1 cellular context compared by ENCODE assay signal in the genomic region with DNA sequence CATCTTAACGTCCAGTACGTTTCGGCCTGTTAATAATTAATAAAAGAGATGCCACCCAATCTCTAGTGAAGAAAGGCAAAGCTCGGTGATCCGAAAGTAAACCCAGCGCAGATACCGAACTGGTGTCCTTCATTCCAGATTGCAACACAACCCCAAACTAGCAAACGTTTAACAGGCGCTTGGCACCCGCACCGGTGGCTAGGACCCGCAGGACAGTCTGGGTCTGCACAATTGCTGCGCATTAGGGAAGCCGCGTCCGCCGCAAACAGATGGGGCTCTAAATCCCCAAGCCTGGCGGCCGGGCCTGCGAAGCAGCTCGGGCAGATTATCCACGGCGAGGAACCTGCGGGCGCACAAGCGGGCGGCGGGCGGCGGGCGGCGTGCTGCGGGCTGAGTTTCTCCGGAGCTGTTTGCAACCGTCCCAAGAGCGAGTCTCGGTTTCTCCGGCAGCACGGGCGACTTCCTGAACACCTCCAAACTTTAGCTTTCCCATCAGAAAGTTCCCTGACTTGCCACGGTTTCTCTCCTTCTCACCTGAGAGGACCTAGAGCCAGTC.
A peak's percentile ranks its signal among the peaks of the same experiment; 100 is the strongest.
TF ChIP-seq lines count a peak whose summit lies in the region.

No MANE protein-coding gene starts in this region.

TF ChIP-seq in HepG2, 621 proteins besides CTCF, POLR2A, EP300 and RAD21 (continued from another document and continues in another):
- TF ChIP-seq, protein P1, sequence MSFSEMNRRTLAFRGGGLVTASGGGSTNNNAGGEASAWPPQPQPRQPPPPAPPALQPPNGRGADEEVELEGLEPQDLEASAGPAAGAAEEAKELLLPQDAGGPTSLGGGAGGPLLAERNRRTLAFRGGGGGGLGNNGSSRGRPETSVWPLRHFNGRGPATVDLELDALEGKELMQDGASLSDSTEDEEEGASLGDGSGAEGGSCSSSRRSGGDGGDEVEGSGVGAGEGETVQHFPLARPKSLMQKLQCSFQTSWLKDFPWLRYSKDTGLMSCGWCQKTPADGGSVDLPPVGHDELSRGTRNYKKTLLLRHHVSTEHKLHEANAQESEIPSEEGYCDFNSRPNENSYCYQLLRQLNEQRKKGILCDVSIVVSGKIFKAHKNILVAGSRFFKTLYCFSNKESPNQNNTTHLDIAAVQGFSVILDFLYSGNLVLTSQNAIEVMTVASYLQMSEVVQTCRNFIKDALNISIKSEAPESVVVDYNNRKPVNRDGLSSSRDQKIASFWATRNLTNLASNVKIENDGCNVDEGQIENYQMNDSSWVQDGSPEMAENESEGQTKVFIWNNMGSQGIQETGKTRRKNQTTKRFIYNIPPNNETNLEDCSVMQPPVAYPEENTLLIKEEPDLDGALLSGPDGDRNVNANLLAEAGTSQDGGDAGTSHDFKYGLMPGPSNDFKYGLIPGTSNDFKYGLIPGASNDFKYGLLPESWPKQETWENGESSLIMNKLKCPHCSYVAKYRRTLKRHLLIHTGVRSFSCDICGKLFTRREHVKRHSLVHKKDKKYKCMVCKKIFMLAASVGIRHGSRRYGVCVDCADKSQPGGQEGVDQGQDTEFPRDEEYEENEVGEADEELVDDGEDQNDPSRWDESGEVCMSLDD (CRISPR knock-in tag; IDR thresholded peaks at IDR 0.05; ENCODE audit: borderline replicate concordance) = no peak; the same call in 1 of the 2 replicates
- no peak for TF ChIP-seq CHCHD3 (CRISPR knock-in tag; IDR thresholded peaks at IDR 0.05)
- peak; percentile 78; the same call in 1 of the 2 replicates for TF ChIP-seq SIN3A (IDR thresholded peaks at IDR 0.05; ENCODE audit: borderline replicate concordance, low read depth, low read length)
- TF ChIP-seq ZNF709 (CRISPR knock-in tag; IDR thresholded peaks at IDR 0.05) = no peak
- TF ChIP-seq NFE2 (CRISPR knock-in tag; IDR thresholded peaks at IDR 0.05) = no peak
- TF ChIP-seq TBP (CRISPR knock-in tag; IDR thresholded peaks at IDR 0.05) = no peak
- TF ChIP-seq ZNF121 (CRISPR knock-in tag; IDR thresholded peaks at IDR 0.05) = peak; percentile 35; the same call in 1 of the 2 replicates
- TF ChIP-seq ZNF460 (CRISPR knock-in tag; IDR thresholded peaks at IDR 0.05; ENCODE audit: borderline replicate concordance) = no peak
- TF ChIP-seq ZBTB3 (CRISPR knock-in tag; IDR thresholded peaks at IDR 0.05; ENCODE audit: borderline replicate concordance, low read depth) = no peak
- TF ChIP-seq DR1 (CRISPR knock-in tag; IDR thresholded peaks at IDR 0.05) = peak; percentile 55; the same call in 1 of the 2 replicates
- no peak for TF ChIP-seq PRMT3 (CRISPR knock-in tag; IDR thresholded peaks at IDR 0.05; ENCODE audit: borderline replicate concordance, low read depth)
- TF ChIP-seq ZFP62 (CRISPR knock-in tag; IDR thresholded peaks at IDR 0.05) = no peak
- peak; percentile 86 for TF ChIP-seq TAF1 (CRISPR knock-in tag; IDR thresholded peaks at IDR 0.05)
- TF ChIP-seq SRSF9 (IDR thresholded peaks at IDR 0.05; ENCODE audit: borderline replicate concordance, insufficient read depth, low read depth, low read length, poor library complexity, severe bottlenecking) = no peak
- 0 out of 2 replicates have a peak, but pooled peaks have one; percentile 46 for TF ChIP-seq ZFP90 (CRISPR knock-in tag; IDR thresholded peaks at IDR 0.05; ENCODE audit: borderline replicate concordance)
- TF ChIP-seq AGO1 (IDR thresholded peaks at IDR 0.05; ENCODE audit: low read depth, low read length, poor library complexity, severe bottlenecking) = peak; percentile 51
- no peak for TF ChIP-seq LCORL (IDR thresholded peaks at IDR 0.05)
- peak; percentile 89 for TF ChIP-seq LCORL (CRISPR knock-in tag; IDR thresholded peaks at IDR 0.05)
- TF ChIP-seq TEAD2 (CRISPR knock-in tag; IDR thresholded peaks at IDR 0.05) = no peak
- TF ChIP-seq RARG (CRISPR knock-in tag; IDR thresholded peaks at IDR 0.05; ENCODE audit: low read depth) = no peak
- TF ChIP-seq, protein P2, sequence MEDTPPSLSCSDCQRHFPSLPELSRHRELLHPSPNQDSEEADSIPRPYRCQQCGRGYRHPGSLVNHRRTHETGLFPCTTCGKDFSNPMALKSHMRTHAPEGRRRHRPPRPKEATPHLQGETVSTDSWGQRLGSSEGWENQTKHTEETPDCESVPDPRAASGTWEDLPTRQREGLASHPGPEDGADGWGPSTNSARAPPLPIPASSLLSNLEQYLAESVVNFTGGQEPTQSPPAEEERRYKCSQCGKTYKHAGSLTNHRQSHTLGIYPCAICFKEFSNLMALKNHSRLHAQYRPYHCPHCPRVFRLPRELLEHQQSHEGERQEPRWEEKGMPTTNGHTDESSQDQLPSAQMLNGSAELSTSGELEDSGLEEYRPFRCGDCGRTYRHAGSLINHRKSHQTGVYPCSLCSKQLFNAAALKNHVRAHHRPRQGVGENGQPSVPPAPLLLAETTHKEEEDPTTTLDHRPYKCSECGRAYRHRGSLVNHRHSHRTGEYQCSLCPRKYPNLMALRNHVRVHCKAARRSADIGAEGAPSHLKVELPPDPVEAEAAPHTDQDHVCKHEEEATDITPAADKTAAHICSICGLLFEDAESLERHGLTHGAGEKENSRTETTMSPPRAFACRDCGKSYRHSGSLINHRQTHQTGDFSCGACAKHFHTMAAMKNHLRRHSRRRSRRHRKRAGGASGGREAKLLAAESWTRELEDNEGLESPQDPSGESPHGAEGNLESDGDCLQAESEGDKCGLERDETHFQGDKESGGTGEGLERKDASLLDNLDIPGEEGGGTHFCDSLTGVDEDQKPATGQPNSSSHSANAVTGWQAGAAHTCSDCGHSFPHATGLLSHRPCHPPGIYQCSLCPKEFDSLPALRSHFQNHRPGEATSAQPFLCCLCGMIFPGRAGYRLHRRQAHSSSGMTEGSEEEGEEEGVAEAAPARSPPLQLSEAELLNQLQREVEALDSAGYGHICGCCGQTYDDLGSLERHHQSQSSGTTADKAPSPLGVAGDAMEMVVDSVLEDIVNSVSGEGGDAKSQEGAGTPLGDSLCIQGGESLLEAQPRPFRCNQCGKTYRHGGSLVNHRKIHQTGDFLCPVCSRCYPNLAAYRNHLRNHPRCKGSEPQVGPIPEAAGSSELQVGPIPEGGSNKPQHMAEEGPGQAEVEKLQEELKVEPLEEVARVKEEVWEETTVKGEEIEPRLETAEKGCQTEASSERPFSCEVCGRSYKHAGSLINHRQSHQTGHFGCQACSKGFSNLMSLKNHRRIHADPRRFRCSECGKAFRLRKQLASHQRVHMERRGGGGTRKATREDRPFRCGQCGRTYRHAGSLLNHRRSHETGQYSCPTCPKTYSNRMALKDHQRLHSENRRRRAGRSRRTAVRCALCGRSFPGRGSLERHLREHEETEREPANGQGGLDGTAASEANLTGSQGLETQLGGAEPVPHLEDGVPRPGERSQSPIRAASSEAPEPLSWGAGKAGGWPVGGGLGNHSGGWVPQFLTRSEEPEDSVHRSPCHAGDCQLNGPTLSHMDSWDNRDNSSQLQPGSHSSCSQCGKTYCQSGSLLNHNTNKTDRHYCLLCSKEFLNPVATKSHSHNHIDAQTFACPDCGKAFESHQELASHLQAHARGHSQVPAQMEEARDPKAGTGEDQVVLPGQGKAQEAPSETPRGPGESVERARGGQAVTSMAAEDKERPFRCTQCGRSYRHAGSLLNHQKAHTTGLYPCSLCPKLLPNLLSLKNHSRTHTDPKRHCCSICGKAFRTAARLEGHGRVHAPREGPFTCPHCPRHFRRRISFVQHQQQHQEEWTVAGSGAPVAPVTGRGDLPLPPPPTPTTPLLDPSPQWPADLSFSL (CRISPR knock-in tag; IDR thresholded peaks at IDR 0.05) = peak; percentile 59; the same call in 1 of the 2 replicates
- TF ChIP-seq, protein P3, sequence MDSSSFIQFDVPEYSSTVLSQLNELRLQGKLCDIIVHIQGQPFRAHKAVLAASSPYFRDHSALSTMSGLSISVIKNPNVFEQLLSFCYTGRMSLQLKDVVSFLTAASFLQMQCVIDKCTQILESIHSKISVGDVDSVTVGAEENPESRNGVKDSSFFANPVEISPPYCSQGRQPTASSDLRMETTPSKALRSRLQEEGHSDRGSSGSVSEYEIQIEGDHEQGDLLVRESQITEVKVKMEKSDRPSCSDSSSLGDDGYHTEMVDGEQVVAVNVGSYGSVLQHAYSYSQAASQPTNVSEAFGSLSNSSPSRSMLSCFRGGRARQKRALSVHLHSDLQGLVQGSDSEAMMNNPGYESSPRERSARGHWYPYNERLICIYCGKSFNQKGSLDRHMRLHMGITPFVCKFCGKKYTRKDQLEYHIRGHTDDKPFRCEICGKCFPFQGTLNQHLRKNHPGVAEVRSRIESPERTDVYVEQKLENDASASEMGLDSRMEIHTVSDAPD (CRISPR knock-in tag; IDR thresholded peaks at IDR 0.05) = peak; percentile 85
- TF ChIP-seq, protein P4, sequence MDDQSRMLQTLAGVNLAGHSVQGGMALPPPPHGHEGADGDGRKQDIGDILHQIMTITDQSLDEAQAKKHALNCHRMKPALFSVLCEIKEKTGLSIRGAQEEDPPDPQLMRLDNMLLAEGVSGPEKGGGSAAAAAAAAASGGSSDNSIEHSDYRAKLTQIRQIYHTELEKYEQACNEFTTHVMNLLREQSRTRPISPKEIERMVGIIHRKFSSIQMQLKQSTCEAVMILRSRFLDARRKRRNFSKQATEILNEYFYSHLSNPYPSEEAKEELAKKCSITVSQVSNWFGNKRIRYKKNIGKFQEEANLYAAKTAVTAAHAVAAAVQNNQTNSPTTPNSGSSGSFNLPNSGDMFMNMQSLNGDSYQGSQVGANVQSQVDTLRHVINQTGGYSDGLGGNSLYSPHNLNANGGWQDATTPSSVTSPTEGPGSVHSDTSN (CRISPR knock-in tag; IDR thresholded peaks at IDR 0.05; ENCODE audit: borderline replicate concordance) = no peak
- no peak for TF ChIP-seq HOXA5 (CRISPR knock-in tag; IDR thresholded peaks at IDR 0.05)
- peak; percentile 74 for TF ChIP-seq ISL2 (CRISPR knock-in tag; IDR thresholded peaks at IDR 0.05)
- no peak for TF ChIP-seq SNAI1 (CRISPR knock-in tag; IDR thresholded peaks at IDR 0.05; ENCODE audit: borderline replicate concordance)
- no peak; the same call in 1 of the 2 replicates for TF ChIP-seq NRL (CRISPR knock-in tag; IDR thresholded peaks at IDR 0.05; ENCODE audit: borderline replicate concordance)
- no peak for TF ChIP-seq ZEB1 (IDR thresholded peaks at IDR 0.05; ENCODE audit: insufficient replicate concordance, low read depth)
- TF ChIP-seq NR2F6 (IDR thresholded peaks at IDR 0.05) = no peak
- 0 out of 2 replicates have a peak, but pooled peaks have one; percentile 21 for TF ChIP-seq NR2F6 (CRISPR knock-in tag; IDR thresholded peaks at IDR 0.05)
- TF ChIP-seq, protein P5, sequence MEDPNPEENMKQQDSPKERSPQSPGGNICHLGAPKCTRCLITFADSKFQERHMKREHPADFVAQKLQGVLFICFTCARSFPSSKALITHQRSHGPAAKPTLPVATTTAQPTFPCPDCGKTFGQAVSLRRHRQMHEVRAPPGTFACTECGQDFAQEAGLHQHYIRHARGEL (CRISPR knock-in tag; IDR thresholded peaks at IDR 0.05) = no peak
- peak; percentile 59 for TF ChIP-seq HNF4A (CRISPR knock-in tag; IDR thresholded peaks at IDR 0.05)
- TF ChIP-seq, protein P6, sequence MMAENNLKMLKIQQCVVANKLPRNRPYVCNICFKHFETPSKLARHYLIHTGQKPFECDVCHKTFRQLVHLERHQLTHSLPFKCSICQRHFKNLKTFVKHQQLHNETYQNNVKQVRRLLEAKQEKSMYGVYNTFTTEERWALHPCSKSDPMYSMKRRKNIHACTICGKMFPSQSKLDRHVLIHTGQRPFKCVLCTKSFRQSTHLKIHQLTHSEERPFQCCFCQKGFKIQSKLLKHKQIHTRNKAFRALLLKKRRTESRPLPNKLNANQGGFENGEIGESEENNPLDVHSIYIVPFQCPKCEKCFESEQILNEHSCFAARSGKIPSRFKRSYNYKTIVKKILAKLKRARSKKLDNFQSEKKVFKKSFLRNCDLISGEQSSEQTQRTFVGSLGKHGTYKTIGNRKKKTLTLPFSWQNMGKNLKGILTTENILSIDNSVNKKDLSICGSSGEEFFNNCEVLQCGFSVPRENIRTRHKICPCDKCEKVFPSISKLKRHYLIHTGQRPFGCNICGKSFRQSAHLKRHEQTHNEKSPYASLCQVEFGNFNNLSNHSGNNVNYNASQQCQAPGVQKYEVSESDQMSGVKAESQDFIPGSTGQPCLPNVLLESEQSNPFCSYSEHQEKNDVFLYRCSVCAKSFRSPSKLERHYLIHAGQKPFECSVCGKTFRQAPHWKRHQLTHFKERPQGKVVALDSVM (CRISPR knock-in tag; IDR thresholded peaks at IDR 0.05) = no peak
- TF ChIP-seq, protein P7, sequence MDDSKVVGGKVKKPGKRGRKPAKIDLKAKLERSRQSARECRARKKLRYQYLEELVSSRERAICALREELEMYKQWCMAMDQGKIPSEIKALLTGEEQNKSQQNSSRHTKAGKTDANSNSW (CRISPR knock-in tag; IDR thresholded peaks at IDR 0.05; ENCODE audit: borderline replicate concordance) = no peak
- no peak for TF ChIP-seq ZNF34 (CRISPR knock-in tag; IDR thresholded peaks at IDR 0.05; ENCODE audit: borderline replicate concordance)
- peak; percentile 49; the same call in 1 of the 2 replicates for TF ChIP-seq ZNF782 (CRISPR knock-in tag; IDR thresholded peaks at IDR 0.05; ENCODE audit: borderline replicate concordance)
- TF ChIP-seq KLF6 (CRISPR knock-in tag; IDR thresholded peaks at IDR 0.05) = peak; percentile 83
- TF ChIP-seq, protein P8, sequence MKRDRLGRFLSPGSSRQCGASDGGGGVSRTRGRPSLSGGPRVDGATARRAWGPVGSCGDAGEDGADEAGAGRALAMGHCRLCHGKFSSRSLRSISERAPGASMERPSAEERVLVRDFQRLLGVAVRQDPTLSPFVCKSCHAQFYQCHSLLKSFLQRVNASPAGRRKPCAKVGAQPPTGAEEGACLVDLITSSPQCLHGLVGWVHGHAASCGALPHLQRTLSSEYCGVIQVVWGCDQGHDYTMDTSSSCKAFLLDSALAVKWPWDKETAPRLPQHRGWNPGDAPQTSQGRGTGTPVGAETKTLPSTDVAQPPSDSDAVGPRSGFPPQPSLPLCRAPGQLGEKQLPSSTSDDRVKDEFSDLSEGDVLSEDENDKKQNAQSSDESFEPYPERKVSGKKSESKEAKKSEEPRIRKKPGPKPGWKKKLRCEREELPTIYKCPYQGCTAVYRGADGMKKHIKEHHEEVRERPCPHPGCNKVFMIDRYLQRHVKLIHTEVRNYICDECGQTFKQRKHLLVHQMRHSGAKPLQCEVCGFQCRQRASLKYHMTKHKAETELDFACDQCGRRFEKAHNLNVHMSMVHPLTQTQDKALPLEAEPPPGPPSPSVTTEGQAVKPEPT (CRISPR knock-in tag; IDR thresholded peaks at IDR 0.05; ENCODE audit: low read depth) = no peak
- TF ChIP-seq, protein P9, sequence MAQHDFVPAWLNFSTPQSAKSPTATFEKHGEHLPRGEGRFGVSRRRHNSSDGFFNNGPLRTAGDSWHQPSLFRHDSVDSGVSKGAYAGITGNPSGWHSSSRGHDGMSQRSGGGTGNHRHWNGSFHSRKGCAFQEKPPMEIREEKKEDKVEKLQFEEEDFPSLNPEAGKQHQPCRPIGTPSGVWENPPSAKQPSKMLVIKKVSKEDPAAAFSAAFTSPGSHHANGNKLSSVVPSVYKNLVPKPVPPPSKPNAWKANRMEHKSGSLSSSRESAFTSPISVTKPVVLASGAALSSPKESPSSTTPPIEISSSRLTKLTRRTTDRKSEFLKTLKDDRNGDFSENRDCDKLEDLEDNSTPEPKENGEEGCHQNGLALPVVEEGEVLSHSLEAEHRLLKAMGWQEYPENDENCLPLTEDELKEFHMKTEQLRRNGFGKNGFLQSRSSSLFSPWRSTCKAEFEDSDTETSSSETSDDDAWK (CRISPR knock-in tag; IDR thresholded peaks at IDR 0.05) = no peak
